In the genomic region with DNA sequence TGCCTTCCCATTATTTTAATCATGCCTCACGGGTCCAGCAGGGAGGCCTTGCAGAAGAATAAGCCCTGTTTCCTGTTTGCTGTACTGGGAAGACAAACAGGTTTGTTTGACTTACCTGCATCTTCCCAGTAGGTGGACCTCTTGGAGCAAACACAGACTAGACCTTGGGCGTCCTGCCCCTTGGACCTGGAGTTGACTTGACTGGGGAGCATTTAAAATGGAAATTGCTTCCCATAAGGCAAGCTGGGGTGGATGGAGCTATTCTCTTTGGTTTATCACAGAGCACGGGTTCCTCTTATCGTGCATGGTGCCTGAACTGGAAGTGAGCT, we compare ENCODE assay signal across 1 cellular context.
TF ChIP-seq lines count a peak whose summit lies in the region.

No MANE protein-coding gene starts in this region.

TF ChIP-seq in GM23338, 12 proteins besides CTCF, POLR2A, EP300 and RAD21:
- TF ChIP-seq, protein P1, sequence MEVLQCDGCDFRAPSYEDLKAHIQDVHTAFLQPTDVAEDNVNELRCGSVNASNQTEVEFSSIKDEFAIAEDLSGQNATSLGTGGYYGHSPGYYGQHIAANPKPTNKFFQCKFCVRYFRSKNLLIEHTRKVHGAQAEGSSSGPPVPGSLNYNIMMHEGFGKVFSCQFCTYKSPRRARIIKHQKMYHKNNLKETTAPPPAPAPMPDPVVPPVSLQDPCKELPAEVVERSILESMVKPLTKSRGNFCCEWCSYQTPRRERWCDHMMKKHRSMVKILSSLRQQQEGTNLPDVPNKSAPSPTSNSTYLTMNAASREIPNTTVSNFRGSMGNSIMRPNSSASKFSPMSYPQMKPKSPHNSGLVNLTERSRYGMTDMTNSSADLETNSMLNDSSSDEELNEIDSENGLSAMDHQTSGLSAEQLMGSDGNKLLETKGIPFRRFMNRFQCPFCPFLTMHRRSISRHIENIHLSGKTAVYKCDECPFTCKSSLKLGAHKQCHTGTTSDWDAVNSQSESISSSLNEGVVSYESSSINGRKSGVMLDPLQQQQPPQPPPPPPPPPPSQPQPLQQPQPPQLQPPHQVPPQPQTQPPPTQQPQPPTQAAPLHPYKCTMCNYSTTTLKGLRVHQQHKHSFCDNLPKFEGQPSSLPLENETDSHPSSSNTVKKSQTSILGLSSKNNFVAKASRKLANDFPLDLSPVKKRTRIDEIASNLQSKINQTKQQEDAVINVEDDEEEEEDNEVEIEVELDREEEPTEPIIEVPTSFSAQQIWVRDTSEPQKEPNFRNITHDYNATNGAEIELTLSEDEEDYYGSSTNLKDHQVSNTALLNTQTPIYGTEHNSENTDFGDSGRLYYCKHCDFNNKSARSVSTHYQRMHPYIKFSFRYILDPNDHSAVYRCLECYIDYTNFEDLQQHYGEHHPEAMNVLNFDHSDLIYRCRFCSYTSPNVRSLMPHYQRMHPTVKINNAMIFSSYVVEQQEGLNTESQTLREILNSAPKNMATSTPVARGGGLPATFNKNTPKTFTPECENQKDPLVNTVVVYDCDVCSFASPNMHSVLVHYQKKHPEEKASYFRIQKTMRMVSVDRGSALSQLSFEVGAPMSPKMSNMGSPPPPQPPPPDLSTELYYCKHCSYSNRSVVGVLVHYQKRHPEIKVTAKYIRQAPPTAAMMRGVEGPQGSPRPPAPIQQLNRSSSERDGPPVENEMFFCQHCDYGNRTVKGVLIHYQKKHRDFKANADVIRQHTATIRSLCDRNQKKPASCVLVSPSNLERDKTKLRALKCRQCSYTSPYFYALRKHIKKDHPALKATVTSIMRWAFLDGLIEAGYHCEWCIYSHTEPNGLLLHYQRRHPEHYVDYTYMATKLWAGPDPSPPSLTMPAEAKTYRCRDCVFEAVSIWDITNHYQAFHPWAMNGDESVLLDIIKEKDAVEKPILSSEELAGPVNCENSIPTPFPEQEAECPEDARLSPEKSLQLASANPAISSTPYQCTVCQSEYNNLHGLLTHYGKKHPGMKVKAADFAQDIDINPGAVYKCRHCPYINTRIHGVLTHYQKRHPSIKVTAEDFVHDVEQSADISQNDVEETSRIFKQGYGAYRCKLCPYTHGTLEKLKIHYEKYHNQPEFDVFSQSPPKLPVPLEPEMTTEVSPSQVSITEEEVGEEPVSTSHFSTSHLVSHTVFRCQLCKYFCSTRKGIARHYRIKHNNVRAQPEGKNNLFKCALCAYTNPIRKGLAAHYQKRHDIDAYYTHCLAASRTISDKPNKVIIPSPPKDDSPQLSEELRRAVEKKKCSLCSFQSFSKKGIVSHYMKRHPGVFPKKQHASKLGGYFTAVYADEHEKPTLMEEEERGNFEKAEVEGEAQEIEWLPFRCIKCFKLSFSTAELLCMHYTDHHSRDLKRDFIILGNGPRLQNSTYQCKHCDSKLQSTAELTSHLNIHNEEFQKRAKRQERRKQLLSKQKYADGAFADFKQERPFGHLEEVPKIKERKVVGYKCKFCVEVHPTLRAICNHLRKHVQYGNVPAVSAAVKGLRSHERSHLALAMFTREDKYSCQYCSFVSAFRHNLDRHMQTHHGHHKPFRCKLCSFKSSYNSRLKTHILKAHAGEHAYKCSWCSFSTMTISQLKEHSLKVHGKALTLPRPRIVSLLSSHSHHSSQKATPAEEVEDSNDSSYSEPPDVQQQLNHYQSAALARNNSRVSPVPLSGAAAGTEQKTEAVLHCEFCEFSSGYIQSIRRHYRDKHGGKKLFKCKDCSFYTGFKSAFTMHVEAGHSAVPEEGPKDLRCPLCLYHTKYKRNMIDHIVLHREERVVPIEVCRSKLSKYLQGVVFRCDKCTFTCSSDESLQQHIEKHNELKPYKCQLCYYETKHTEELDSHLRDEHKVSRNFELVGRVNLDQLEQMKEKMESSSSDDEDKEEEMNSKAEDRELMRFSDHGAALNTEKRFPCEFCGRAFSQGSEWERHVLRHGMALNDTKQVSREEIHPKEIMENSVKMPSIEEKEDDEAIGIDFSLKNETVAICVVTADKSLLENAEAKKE (CRISPR knock-in tag; IDR thresholded peaks at IDR 0.05), result 0 out of 2 replicates have a peak, but pooled peaks have one; percentile 26
- TF ChIP-seq NANOG (IDR thresholded peaks at IDR 0.05; ENCODE audit: borderline replicate concordance), result no peak
